Comparison of ENCODE assay signal across 1 cellular context in genomic region chr1:20507564-20508410, GRCh38.
TF ChIP-seq lines count a peak whose summit lies in the region.

Gene MUL1 (minus strand): TSS chr1:20508151. CDS start chr1:20508024, 127 bp downstream.

TF ChIP-seq in K562, 482 proteins besides CTCF, POLR2A, EP300 and RAD21 (continued from another document and continues in another):
- peak; percentile 89 for TF ChIP-seq NR2C2 (CRISPR knock-in tag; IDR thresholded peaks at IDR 0.05)
- TF ChIP-seq NR2C2 (tag; IDR thresholded peaks at IDR 0.05): peak; percentile 97
- TF ChIP-seq USF1 (CRISPR knock-in tag; IDR thresholded peaks at IDR 0.05): no peak; the same call in 1 of the 2 replicates
- no peak for TF ChIP-seq DDX20 (tag; IDR thresholded peaks at IDR 0.05; ENCODE audit: low read depth)
- TF ChIP-seq TBP (optimal IDR thresholded peaks at IDR 0.05; ENCODE audit: low read depth, low read length): peak; percentile 51
- no peak for TF ChIP-seq ADNP (tag; IDR thresholded peaks at IDR 0.05)
- peak; percentile 26 for TF ChIP-seq PRDM10 (IDR thresholded peaks at IDR 0.05; ENCODE audit: partially characterized antibody)
- no peak for TF ChIP-seq RHOXF2B (CRISPR knock-in tag; conservative IDR thresholded peaks at IDR 0.05)
- no peak for TF ChIP-seq HMGXB4 (CRISPR knock-in tag; IDR thresholded peaks at IDR 0.05)
- peak; percentile 82 for TF ChIP-seq PKNOX1 (IDR thresholded peaks at IDR 0.05)
- TF ChIP-seq RAD51 (IDR thresholded peaks at IDR 0.05; ENCODE audit: borderline replicate concordance, low read depth): no peak
- TF ChIP-seq POLR3G (IDR thresholded peaks at IDR 0.05; ENCODE audit: extremely low read depth, insufficient read length, insufficient replicate concordance): no peak
- no peak for TF ChIP-seq POU5F1 (IDR thresholded peaks at IDR 0.05; ENCODE audit: borderline replicate concordance, low read depth, low read length, partially characterized antibody)
- peak; percentile 32 for TF ChIP-seq TAF9B (IDR thresholded peaks at IDR 0.05; ENCODE audit: partially characterized antibody)
- peak; percentile 97 for TF ChIP-seq VEZF1 (CRISPR knock-in tag; IDR thresholded peaks at IDR 0.05)
- peak; percentile 87 for TF ChIP-seq MBD2 (IDR thresholded peaks at IDR 0.05; ENCODE audit: borderline replicate concordance, low read depth)
- TF ChIP-seq ATF6 (CRISPR knock-in tag; IDR thresholded peaks at IDR 0.05): no peak
- TF ChIP-seq RBBP5 (IDR thresholded peaks at IDR 0.05; ENCODE audit: borderline replicate concordance, insufficient read depth, low read length, poor library complexity, severe bottlenecking): peak; percentile 79
- no peak; the same call in 1 of the 2 replicates for TF ChIP-seq USF2 (CRISPR knock-in tag; IDR thresholded peaks at IDR 0.05)
- no peak for TF ChIP-seq CREBBP (IDR thresholded peaks at IDR 0.05; ENCODE audit: low read depth, low read length)
- TF ChIP-seq IFI16 (CRISPR knock-in tag; IDR thresholded peaks at IDR 0.05): no peak
- TF ChIP-seq HBP1 (CRISPR knock-in tag; IDR thresholded peaks at IDR 0.05): no peak
- TF ChIP-seq ZBTB7A (IDR thresholded peaks at IDR 0.05; ENCODE audit: borderline replicate concordance, control insufficient read depth, low read depth, low read length): peak; percentile 76; the same call in 1 of the 2 replicates
- TF ChIP-seq CREB3L1 (IDR thresholded peaks at IDR 0.05; ENCODE audit: borderline replicate concordance, low read depth): 0 out of 2 replicates have a peak, but pooled peaks have one; percentile 15
- no peak for TF ChIP-seq ZBTB1 (CRISPR knock-in tag; IDR thresholded peaks at IDR 0.05; ENCODE audit: borderline replicate concordance, low read depth)
- no peak for TF ChIP-seq GTF3C2 (IDR thresholded peaks at IDR 0.05; ENCODE audit: borderline replicate concordance, extremely low read depth, insufficient read length)
- peak; percentile 27; the same call in 1 of the 2 replicates for TF ChIP-seq GMEB1 (CRISPR knock-in tag; IDR thresholded peaks at IDR 0.05)
- peak; percentile 58 for TF ChIP-seq TAF1 (IDR thresholded peaks at IDR 0.05; ENCODE audit: control insufficient read depth, extremely low read depth, insufficient read depth, low read length, severe bottlenecking)
- TF ChIP-seq ESRRB (CRISPR knock-in tag; IDR thresholded peaks at IDR 0.05; ENCODE audit: borderline replicate concordance): no peak
- TF ChIP-seq TAF7 (tag; IDR thresholded peaks at IDR 0.05): 0 out of 2 replicates have a peak, but pooled peaks have one; percentile 61
- TF ChIP-seq ELF4 (CRISPR knock-in tag; IDR thresholded peaks at IDR 0.05): no peak
- TF ChIP-seq CSDE1 (IDR thresholded peaks at IDR 0.05): peak in 1 of 2 experiments; percentile 85; a peak in 2 of 4 replicates
- TF ChIP-seq ZNF589 (CRISPR knock-in tag; IDR thresholded peaks at IDR 0.05; ENCODE audit: low read depth): no peak
